8 cellular contexts compared by ENCODE assay signal in the genomic region with DNA sequence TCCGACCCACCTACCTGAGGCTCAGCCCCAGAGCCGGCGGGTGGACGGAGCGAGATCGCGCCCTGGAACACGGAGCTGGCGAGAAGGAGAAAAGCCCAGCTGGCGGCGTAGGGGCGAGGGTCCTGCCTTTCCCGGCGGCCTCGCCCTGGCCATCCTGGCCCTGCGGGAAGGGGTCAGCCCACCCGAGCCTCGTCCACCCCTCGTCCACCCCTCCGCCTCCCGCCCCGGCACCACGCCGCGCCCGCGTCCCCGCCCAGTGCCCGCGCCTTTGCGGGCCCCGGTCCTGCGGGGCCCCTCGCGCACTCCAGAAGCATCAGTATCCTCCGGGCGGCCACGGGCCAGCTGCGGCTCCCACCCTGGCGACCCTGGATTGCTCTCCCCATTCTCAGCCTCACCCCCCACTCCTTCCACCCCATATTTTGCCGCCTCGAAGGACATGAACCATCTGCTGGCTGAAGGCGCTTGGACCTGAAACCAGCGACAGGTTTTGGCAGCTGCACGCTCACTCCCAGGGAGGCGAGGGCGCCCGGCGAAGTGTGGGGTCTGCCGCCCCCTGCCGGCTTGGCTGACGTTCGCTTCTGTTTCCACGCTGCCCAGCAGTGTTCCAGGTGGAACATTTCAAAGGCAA.
DNase-seq lines count a peak whose midpoint lies in the region; ATAC-seq and TF ChIP-seq lines count a peak whose summit lies in the region.

No MANE protein-coding gene starts in this region.

- DNase-seq in AG09309 (ENCODE audit: low read depth), result no peak
- peak; percentile 77 for DNase-seq in OCI-LY7 (ENCODE audit: low spot score)
- peak; percentile 55 for DNase-seq in activated naive CD4-positive, alpha-beta T cell treated with anti-CD3 and anti-CD28 coated beads, Interleukin-2, amount 10 ng/mL, durations not matched to agents 7 days and 5 days
- peak; percentile 68 for DNase-seq in Right ventricle myocardium superior
- DNase-seq in osteocyte (ENCODE audit: extremely low spot score, unreplicated experiment), result peak; percentile 88

- H3K9me3 Mint-ChIP-seq in activated naive CD4-positive, alpha-beta T cell treated with anti-CD3 and anti-CD28 coated beads, Interleukin-2, amount 10 ng/mL, durations not matched to agents 7 days and 5 days, result peaks cover 2% of the 10 kb centered on the region
- H3K9me3 Mint-ChIP-seq in osteocyte (ENCODE audit: unreplicated experiment), result peaks cover 9% of the 10 kb centered on the region

- peaks cover 2% of the 10 kb centered on the region for H3K4me1 Mint-ChIP-seq in activated naive CD4-positive, alpha-beta T cell treated with anti-CD3 and anti-CD28 coated beads, Interleukin-2, amount 10 ng/mL, durations not matched to agents 7 days and 5 days
- H3K4me1 Mint-ChIP-seq in osteocyte (ENCODE audit: unreplicated experiment), result peaks cover 5% of the 10 kb centered on the region

- H3K4me1 ChIP-seq in OCI-LY7 (ENCODE audit: insufficient read depth, low read length, poor library complexity, severe bottlenecking) (peaks cover 21% of the 10 kb centered on the region), urinary bladder (ENCODE audit: insufficient read depth) (peaks cover 1% of the 10 kb centered on the region)

- no peak overlapping the region for H3K27ac ChIP-seq in OCI-LY7 (ENCODE audit: low read depth, low read length, poor library complexity, severe bottlenecking)
- H3K27ac ChIP-seq in urinary bladder (ENCODE audit: low read depth), result no peak overlapping the region

- ATAC-seq in GM19324 (IDR thresholded peaks at IDR 0.05; ENCODE audit: low FRiP score, unreplicated experiment) (peak; percentile 92), HG03378 (IDR thresholded peaks at IDR 0.05; ENCODE audit: unreplicated experiment) (peak; percentile 95), Right ventricle myocardium superior (ENCODE audit: poor library complexity) (peak; percentile 89)

- no peaks in the 10 kb centered on the region for H3K9me2 ChIP-seq in OCI-LY7 (ENCODE audit: insufficient read depth, low read length)

- H3K27me3 Mint-ChIP-seq in activated naive CD4-positive, alpha-beta T cell treated with anti-CD3 and anti-CD28 coated beads, Interleukin-2, amount 10 ng/mL, durations not matched to agents 7 days and 5 days, result peaks cover 24% of the 10 kb centered on the region
- peaks cover 6% of the 10 kb centered on the region for H3K27me3 Mint-ChIP-seq in osteocyte (ENCODE audit: unreplicated experiment)

- no peak overlapping the region for H3K27ac Mint-ChIP-seq in activated naive CD4-positive, alpha-beta T cell treated with anti-CD3 and anti-CD28 coated beads, Interleukin-2, amount 10 ng/mL, durations not matched to agents 7 days and 5 days
- no peak overlapping the region for H3K27ac Mint-ChIP-seq in osteocyte (ENCODE audit: unreplicated experiment)

- peak overlapping the region; percentile 40 for H3K4me3 ChIP-seq in AG09309 (ENCODE audit: control insufficient read depth, low read depth, low read length)
- H3K4me3 ChIP-seq in OCI-LY7 (ENCODE audit: low read depth, low read length, poor library complexity, severe bottlenecking), result peak overlapping the region; percentile 59
- peak overlapping the region; percentile 42 for H3K4me3 ChIP-seq in urinary bladder (ENCODE audit: low read depth, low read length)

- H3K9me3 ChIP-seq in OCI-LY7 (ENCODE audit: low read length), result peaks cover 2% of the 10 kb centered on the region; the same call in 1 of the 2 replicates

- H4K20me1 ChIP-seq in OCI-LY7 (ENCODE audit: insufficient read depth, low read length), result no peaks in the 10 kb centered on the region

- peak overlapping the region; percentile 61; the same call in 1 of the 2 replicates for H2AFZ ChIP-seq in OCI-LY7 (ENCODE audit: low read length)

- peak; percentile 83 for TF ChIP-seq CTCF in AG09309 (IDR thresholded peaks at IDR 0.05; ENCODE audit: control insufficient read depth, insufficient read depth, low read depth, low read length, missing control alignments)
- peak; percentile 82 for TF ChIP-seq CTCF in OCI-LY7 (conservative IDR thresholded peaks at IDR 0.05; ENCODE audit: low read length)
- TF ChIP-seq CTCF in osteocyte (IDR thresholded peaks at IDR 0.05), result peak; percentile 87

- H3K79me2 ChIP-seq in OCI-LY7 (ENCODE audit: insufficient read depth, low read depth, low read length), result no peaks in the 10 kb centered on the region

- no peaks in the 10 kb centered on the region for H3K36me3 Mint-ChIP-seq in activated naive CD4-positive, alpha-beta T cell treated with anti-CD3 and anti-CD28 coated beads, Interleukin-2, amount 10 ng/mL, durations not matched to agents 7 days and 5 days
- H3K36me3 Mint-ChIP-seq in osteocyte (ENCODE audit: unreplicated experiment), result no peaks in the 10 kb centered on the region

- peak overlapping the region; percentile 56 for H3K4me2 ChIP-seq in OCI-LY7 (ENCODE audit: low read length)

- H3K4me3 Mint-ChIP-seq in activated naive CD4-positive, alpha-beta T cell treated with anti-CD3 and anti-CD28 coated beads, Interleukin-2, amount 10 ng/mL, durations not matched to agents 7 days and 5 days, result peak overlapping the region; percentile 50
- H3K4me3 Mint-ChIP-seq in osteocyte (ENCODE audit: unreplicated experiment), result peak overlapping the region; percentile 78

- no TSS peak for BruUV-seq in OCI-LY7 (replicated peaks; lab: Mats Ljungman, UMichigan)

- WGBS in urinary bladder, result 1% methylated on average over 54 of the region's 54 CpGs

- intact Hi-C loops in OCI-LY7 (cut with micrococcal nuclease; ENCODE audit: unreplicated experiment) (loop anchor here (1.0 to 5.0 kb wide), 3 partner anchors 26 to 245 kb away; no protein-coding TSS in a partner anchor), Right ventricle myocardium superior (cut with DNase I) (no loop called here)

- H3K36me3 ChIP-seq in OCI-LY7 (ENCODE audit: insufficient read depth, low read length), result no peaks in the 10 kb centered on the region
- no peaks in the 10 kb centered on the region for H3K36me3 ChIP-seq in urinary bladder (ENCODE audit: insufficient read depth)

- POLR2A ChIA-PET in OCI-LY7 (lab: Charles Lee), result interaction anchor here (1.2 kb wide), 1 partner anchor 21 kb away, joined by 3 read pairs; no protein-coding TSS in a partner anchor

- CTCF ChIA-PET in OCI-LY7 (lab: Charles Lee; ENCODE audit: unreplicated experiment), result interaction anchor here (1.1 kb wide), 1 partner anchor 33 kb away, joined by 3 read pairs; no protein-coding TSS in a partner anchor
- CTCF ChIA-PET in activated naive CD4-positive, alpha-beta T cell treated with anti-CD3 and anti-CD28 coated beads, Interleukin-2, amount 10 ng/mL, durations not matched to agents 7 days and 5 days (lab: Charles Lee), result interaction anchor here (0.8 to 1.9 kb wide), 3 partner anchors 12 to 34 kb away, joined by 3 to 9 read pairs (median 6); no protein-coding TSS in a partner anchor
